8 cellular contexts compared by ENCODE assay signal in the genomic region with DNA sequence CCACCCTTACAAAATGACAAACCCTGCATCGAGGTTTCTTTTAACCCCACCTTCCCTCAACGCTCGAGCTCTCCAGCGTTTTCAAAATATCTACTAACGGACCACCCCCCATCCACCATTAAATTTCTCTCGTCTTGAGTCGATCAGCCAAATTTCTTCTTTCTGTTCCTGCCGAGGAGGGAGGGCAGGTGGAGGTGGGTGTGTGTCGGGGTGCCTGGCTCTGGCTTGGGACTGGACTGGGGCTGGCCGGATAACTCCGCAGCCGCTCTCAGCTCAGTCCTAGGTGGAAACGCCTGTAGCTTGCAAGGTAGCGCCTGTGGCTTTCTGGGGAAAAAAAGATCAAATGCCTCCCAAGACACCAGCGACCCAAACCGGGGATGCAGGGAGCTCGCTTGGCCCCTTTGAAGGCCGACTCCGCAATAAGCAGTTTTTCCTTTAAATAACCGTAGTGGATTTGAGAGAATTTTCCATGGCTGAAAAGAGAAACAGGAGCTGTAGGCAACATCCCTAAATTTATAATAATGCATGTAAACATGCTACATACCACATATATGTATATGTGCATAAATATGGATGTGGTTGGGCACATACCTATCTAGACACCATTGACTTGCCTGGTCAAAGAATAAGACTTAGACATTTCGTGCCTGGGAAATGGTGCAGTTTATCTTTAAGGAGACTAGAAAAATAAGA. TPM values are rescaled to one million over a fixed set of nuclear protein-coding genes. Genes with fewer than 3 reads are reported as not detected.
A peak's percentile ranks its signal among the peaks of the same experiment; 100 is the strongest.
DNase-seq lines count a peak whose midpoint lies in the region; ATAC-seq and TF ChIP-seq lines count a peak whose summit lies in the region.

No MANE protein-coding gene starts in this region.

- peak overlapping the region; percentile 95 for H3K4me3 Mint-ChIP-seq in neural crest cell

- DNase-seq in NCI-H2107 treated with DMSO at 0.1 percent for 48 hours (lab: John Stamatoyannopoulos, UW; ENCODE audit: unreplicated experiment) (peak; percentile 74), NCI-H2107 (lab: John Stamatoyannopoulos, UW) (no peak), NCI-H524 (lab: John Stamatoyannopoulos, UW) (peak; percentile 37 to 42), dorsolateral prefrontal cortex (peak in 6 of 10 donors; percentile 12 to 55 (median 38)), neural crest cell (ENCODE audit: low read depth, low spot score) (peak; percentile 8), NCI-H82 treated with DMSO at 0.1 percent for 48 hours (lab: John Stamatoyannopoulos, UW; ENCODE audit: unreplicated experiment) (no peak), DMS114 treated with DMSO at 0.1 percent for 48 hours (lab: John Stamatoyannopoulos, UW; ENCODE audit: unreplicated experiment) (no peak)

- no peaks in the 10 kb centered on the region for H3K9me3 Mint-ChIP-seq in neural crest cell

- peaks cover 23% of the 10 kb centered on the region for H3K4me1 Mint-ChIP-seq in neural crest cell

- H3K27ac Mint-ChIP-seq in neural crest cell (ENCODE audit: unreplicated experiment) = peak overlapping the region; percentile 82

- no peaks in the 10 kb centered on the region for H3K36me3 Mint-ChIP-seq in neural crest cell (ENCODE audit: low read depth)

- peak overlapping the region in 58 of 59 donors; percentile 63 to 94 (median 86) for H3K27ac ChIP-seq in dorsolateral prefrontal cortex

- TF ChIP-seq CTCF in dorsolateral prefrontal cortex (IDR thresholded peaks at IDR 0.05 in 54 of 56, conservative IDR thresholded peaks at IDR 0.05 in 2 of 56; ENCODE audit: low read depth in 1 of 56, partially characterized antibody in 56 of 56) = no peak
- no peak for TF ChIP-seq CTCF in neural crest cell (conservative IDR thresholded peaks at IDR 0.05)

- intact Hi-C loops in dorsolateral prefrontal cortex (cut with DNase I) = loop anchor here (1.0 to 10.0 kb wide), 11 partner anchors 55 to 583 kb away; partner anchors contain the start of genes AGK (in 1 of the 2) and BRAF (in 1 of the 2)

- H3K27me3 Mint-ChIP-seq in neural crest cell (ENCODE audit: low read depth) = peaks cover 20% of the 10 kb centered on the region

- peak overlapping the region; percentile 57 to 89 (median 77) for H3K4me3 ChIP-seq in dorsolateral prefrontal cortex

- ATAC-seq in HG03469 (IDR thresholded peaks at IDR 0.05; ENCODE audit: unreplicated experiment) = no peak

- H3K27me3 ChIP-seq in dorsolateral prefrontal cortex = peaks cover 0 to 4% (median 0%) of the 10 kb centered on the region in 45 donors

RNA-seq across cellular contexts. Expression of gene TMEM178B, which starts 1.9 kb away (rescaled TPM):
- total RNA-seq in dorsolateral prefrontal cortex = 100 to 1,000 TPM in 3 of 120 experiments, 10 to 100 TPM in 117; 18.1 to 113 (median 66.5) TPM
- total RNA-seq in neural crest cell = 19.7 and 22.1 TPM in 2 replicates

RNA-seq across cellular contexts. Expression of gene MRPS33, which starts 57.2 kb away (rescaled TPM):
- 10 to 100 TPM; 18.7 to 61.6 (median 43.0) TPM for total RNA-seq in dorsolateral prefrontal cortex
- 48.6 and 50.8 TPM in 2 replicates for total RNA-seq in neural crest cell

Comparison
In these comparisons a context has a peak if more than half of its experiments do, and no peak if none do; other contexts are left out.
1. DNase-seq: peak in NCI-H2107 treated with DMSO at 0.1 percent for 48 hours (single experiment), NCI-H524 (2 of 2), dorsolateral prefrontal cortex (6 of 10) and neural crest cell (single experiment); none in NCI-H2107 (single experiment), NCI-H82 treated with DMSO at 0.1 percent for 48 hours (single experiment) and DMS114 treated with DMSO at 0.1 percent for 48 hours (single experiment).